Comparison of ENCODE assay signal across 1 cellular context in the genomic region with DNA sequence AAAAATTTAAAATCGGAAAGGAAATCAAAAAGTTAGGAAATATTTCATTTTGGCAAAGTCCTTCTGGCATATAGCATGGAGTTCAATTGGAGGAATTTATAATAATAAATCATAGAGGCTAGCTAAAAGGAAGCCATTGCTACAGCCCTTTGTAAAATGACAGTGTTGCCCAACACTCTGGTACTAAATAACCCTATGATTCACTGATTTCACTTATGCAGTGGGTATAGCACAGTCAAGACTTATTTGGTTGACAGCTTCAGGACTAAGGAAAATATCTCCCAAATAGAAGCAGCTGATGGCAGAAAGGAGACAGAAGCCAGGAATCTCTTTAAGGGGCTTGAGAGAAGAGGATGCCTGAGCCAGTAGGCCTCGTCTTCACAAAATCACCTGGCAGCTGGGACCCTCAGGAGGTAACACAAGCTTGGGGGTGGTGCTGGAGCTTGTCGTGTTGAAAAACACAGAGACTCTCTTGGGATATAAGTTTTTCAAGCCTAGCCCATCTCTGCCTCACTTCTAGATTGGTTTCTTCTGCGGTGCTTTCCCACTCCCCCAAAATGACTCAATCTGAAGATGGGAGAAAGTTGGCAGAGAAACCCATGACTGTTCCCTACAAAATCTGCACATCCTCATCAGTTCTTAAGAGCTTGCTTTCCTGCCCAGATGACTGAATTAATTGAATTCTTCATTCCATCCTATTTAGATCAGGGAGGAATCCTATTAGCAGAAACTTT.
TF ChIP-seq lines count a peak whose summit lies in the region.

No MANE protein-coding gene starts in this region.

TF ChIP-seq in GM12878, 131 proteins besides CTCF, POLR2A, EP300 and RAD21:
- TF ChIP-seq EGR1 (IDR thresholded peaks at IDR 0.05; ENCODE audit: borderline replicate concordance in 1 of 2, low read depth in 2 of 2, low read length in 2 of 2), result no peak
- no peak for TF ChIP-seq KLF5 (IDR thresholded peaks at IDR 0.05; ENCODE audit: partially characterized antibody)
- TF ChIP-seq, protein P1, sequence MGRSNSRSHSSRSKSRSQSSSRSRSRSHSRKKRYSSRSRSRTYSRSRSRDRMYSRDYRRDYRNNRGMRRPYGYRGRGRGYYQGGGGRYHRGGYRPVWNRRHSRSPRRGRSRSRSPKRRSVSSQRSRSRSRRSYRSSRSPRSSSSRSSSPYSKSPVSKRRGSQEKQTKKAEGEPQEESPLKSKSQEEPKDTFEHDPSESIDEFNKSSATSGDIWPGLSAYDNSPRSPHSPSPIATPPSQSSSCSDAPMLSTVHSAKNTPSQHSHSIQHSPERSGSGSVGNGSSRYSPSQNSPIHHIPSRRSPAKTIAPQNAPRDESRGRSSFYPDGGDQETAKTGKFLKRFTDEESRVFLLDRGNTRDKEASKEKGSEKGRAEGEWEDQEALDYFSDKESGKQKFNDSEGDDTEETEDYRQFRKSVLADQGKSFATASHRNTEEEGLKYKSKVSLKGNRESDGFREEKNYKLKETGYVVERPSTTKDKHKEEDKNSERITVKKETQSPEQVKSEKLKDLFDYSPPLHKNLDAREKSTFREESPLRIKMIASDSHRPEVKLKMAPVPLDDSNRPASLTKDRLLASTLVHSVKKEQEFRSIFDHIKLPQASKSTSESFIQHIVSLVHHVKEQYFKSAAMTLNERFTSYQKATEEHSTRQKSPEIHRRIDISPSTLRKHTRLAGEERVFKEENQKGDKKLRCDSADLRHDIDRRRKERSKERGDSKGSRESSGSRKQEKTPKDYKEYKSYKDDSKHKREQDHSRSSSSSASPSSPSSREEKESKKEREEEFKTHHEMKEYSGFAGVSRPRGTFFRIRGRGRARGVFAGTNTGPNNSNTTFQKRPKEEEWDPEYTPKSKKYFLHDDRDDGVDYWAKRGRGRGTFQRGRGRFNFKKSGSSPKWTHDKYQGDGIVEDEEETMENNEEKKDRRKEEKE (IDR thresholded peaks at IDR 0.05), result no peak
- TF ChIP-seq ATF7 (IDR thresholded peaks at IDR 0.05; ENCODE audit: low read depth), result no peak
- no peak for TF ChIP-seq CBX3 (IDR thresholded peaks at IDR 0.05; ENCODE audit: borderline replicate concordance, low read depth)
TF ChIP-seq in GM12878: peak in this region for 0.
